Comparison of ENCODE assay signal across 8 cellular contexts in genomic region chr2:219498280-219499057, GRCh38. TPM values are rescaled to one million over a fixed set of nuclear protein-coding genes. Genes with fewer than 3 reads are reported as not detected.
A peak's percentile ranks its signal among the peaks of the same experiment; 100 is the strongest.
DNase-seq lines count a peak whose midpoint lies in the region; ATAC-seq and TF ChIP-seq lines count a peak whose summit lies in the region.

Gene GMPPA, plus strand, starts transcription at chr2:219498891. Its CDS starts 1,085 bp downstream, at chr2:219499976.

- WGBS in heart right ventricle, 2 donors: 0% methylated on average over 49 of the region's 49 CpGs
- 0 to 1% methylated on average over 34 to 48 of the region's 49 CpGs for WGBS in upper lobe of left lung, 2 donors

- in situ Hi-C loops in GM13977 (cut with MboI; ENCODE audit: low pct_unique_long_range_greater_than_20kb, low sequenced_read_pairs, unreplicated experiment): no loop called here

- ATAC-seq in HG02884 (IDR thresholded peaks at IDR 0.05; ENCODE audit: unreplicated experiment) (peak; percentile 94), heart right ventricle (peak; percentile 87 to 94 (median 90)), upper lobe of left lung (ENCODE audit: low FRiP score in 2 of 2) (peak; percentile 95)

- H3K36me3 Mint-ChIP-seq in T-helper 1 cell treated with Interleukin-12 subunit alpha and Interleukin-12 subunit beta and Interleukin-4 antibody, amounts not matched to agents 30 μg/mL and 1 μg/mL, for 36 hours (ENCODE audit: low read depth): peaks cover 1% of the 10 kb centered on the region

- peak within 1 kb of the TSS; percentile 93 for H3K4me3 Mint-ChIP-seq in T-helper 1 cell treated with Interleukin-12 subunit alpha and Interleukin-12 subunit beta and Interleukin-4 antibody, amounts not matched to agents 30 μg/mL and 1 μg/mL, for 36 hours

- H3K4me3 ChIP-seq in heart right ventricle (peak within 1 kb of the TSS; percentile 52 to 88 (median 75)), upper lobe of left lung (peak within 1 kb of the TSS; percentile 68 to 77 (median 74))

- H3K9me3 ChIP-seq in heart right ventricle: no peaks in the 10 kb centered on the region
- H3K9me3 ChIP-seq in upper lobe of left lung: no peaks in the 10 kb centered on the region

- intact Hi-C loops in heart right ventricle (cut with DNase I): loop anchor here in 3 of 10 donors (1.0 to 5.0 kb wide), 4 partner anchors 34 to 111 kb away; partner anchors contain the start of genes CHPF (in 1 of the 3) and DNPEP (in 1 of the 3)
- intact Hi-C loops in posterior cingulate gyrus (cut with DNase I): loop anchor here (1.0 kb wide), 1 partner anchor 32 kb away; no protein-coding TSS in a partner anchor

- peak in 3 of 4 donors; percentile 6 to 76 (median 12) for TF ChIP-seq POLR2A in upper lobe of left lung (IDR thresholded peaks at IDR 0.05)

- TF ChIP-seq EP300 in upper lobe of left lung (IDR thresholded peaks at IDR 0.05): peak in 1 of 4 donors; percentile 46

- TF ChIP-seq CTCF in GM13977 (IDR thresholded peaks at IDR 0.05; ENCODE audit: extremely low read depth, insufficient read depth, missing control alignments) (no peak), heart right ventricle (IDR thresholded peaks at IDR 0.05) (peak in 3 of 9 donors; percentile 15 to 29 (median 25)), upper lobe of left lung (IDR thresholded peaks at IDR 0.05) (peak in 1 of 6 experiments; percentile 4)

- H3K27ac Mint-ChIP-seq in T-helper 1 cell treated with Interleukin-12 subunit alpha and Interleukin-12 subunit beta and Interleukin-4 antibody, amounts not matched to agents 30 μg/mL and 1 μg/mL, for 36 hours: peak within 1 kb of the TSS; percentile 88

- no peaks in the 10 kb centered on the region for H3K9me3 Mint-ChIP-seq in T-helper 1 cell treated with Interleukin-12 subunit alpha and Interleukin-12 subunit beta and Interleukin-4 antibody, amounts not matched to agents 30 μg/mL and 1 μg/mL, for 36 hours

- H3K4me1 ChIP-seq in heart right ventricle (peaks cover 19 to 50% (median 37%) of the 10 kb centered on the region in 9 donors), upper lobe of left lung (peaks cover 19 to 30% (median 30%) of the 10 kb centered on the region in 4 donors)

- H3K27ac ChIP-seq in heart right ventricle (peak within 1 kb of the TSS; percentile 91 to 100 (median 96)), upper lobe of left lung (peak within 1 kb of the TSS; percentile 84 to 95 (median 94))

- peaks cover 23% of the 10 kb centered on the region for H3K4me1 Mint-ChIP-seq in T-helper 1 cell treated with Interleukin-12 subunit alpha and Interleukin-12 subunit beta and Interleukin-4 antibody, amounts not matched to agents 30 μg/mL and 1 μg/mL, for 36 hours (ENCODE audit: low read depth)

- DNase-seq in GM13977 (ENCODE audit: low spot score) (peak; percentile 99), NCI-H1694 (lab: John Stamatoyannopoulos, UW) (peak; percentile 98), amniotic stem cell (lab: John Stamatoyannopoulos, UW) (peak; percentile 97), heart right ventricle (peak; percentile 94 to 97), posterior cingulate gyrus (peak; percentile 86 to 99 (median 94)), upper lobe of left lung (peak; percentile 93 to 98)

- H3K36me3 ChIP-seq in heart right ventricle (peaks cover 0 to 20% (median 2%) of the 10 kb centered on the region in 9 donors), upper lobe of left lung (peaks cover 0 to 16% (median 8%) of the 10 kb centered on the region in 4 donors)

- H3K27me3 Mint-ChIP-seq in T-helper 1 cell treated with Interleukin-12 subunit alpha and Interleukin-12 subunit beta and Interleukin-4 antibody, amounts not matched to agents 30 μg/mL and 1 μg/mL, for 36 hours (ENCODE audit: low read depth): peaks cover 45% of the 10 kb centered on the region

- peaks cover 0 to 43% (median 18%) of the 10 kb centered on the region in 7 donors for H3K27me3 ChIP-seq in heart right ventricle
- peaks cover 0 to 23% (median 14%) of the 10 kb centered on the region in 4 donors for H3K27me3 ChIP-seq in upper lobe of left lung

RNA-seq across cellular contexts. Expression of gene GMPPA, which starts in this region (rescaled TPM):
- total RNA-seq in heart right ventricle (10 to 100 TPM; 15.8 to 29.4 (median 21.0) TPM), upper lobe of left lung (10 to 100 TPM; 20.8 to 38.5 (median 24.9) TPM)
- 10 to 100 TPM; 28.2 to 48.6 TPM for polyA plus RNA-seq in heart right ventricle

Comparison
In these comparisons a context has a peak if more than half of its experiments do, and no peak if none do; other contexts are left out.
1. Peak in every context shown above with its lines: DNase-seq, ATAC-seq, H3K4me3 ChIP-seq and H3K27ac ChIP-seq.